Comparison of ENCODE assay signal across 8 cellular contexts in the genomic region with DNA sequence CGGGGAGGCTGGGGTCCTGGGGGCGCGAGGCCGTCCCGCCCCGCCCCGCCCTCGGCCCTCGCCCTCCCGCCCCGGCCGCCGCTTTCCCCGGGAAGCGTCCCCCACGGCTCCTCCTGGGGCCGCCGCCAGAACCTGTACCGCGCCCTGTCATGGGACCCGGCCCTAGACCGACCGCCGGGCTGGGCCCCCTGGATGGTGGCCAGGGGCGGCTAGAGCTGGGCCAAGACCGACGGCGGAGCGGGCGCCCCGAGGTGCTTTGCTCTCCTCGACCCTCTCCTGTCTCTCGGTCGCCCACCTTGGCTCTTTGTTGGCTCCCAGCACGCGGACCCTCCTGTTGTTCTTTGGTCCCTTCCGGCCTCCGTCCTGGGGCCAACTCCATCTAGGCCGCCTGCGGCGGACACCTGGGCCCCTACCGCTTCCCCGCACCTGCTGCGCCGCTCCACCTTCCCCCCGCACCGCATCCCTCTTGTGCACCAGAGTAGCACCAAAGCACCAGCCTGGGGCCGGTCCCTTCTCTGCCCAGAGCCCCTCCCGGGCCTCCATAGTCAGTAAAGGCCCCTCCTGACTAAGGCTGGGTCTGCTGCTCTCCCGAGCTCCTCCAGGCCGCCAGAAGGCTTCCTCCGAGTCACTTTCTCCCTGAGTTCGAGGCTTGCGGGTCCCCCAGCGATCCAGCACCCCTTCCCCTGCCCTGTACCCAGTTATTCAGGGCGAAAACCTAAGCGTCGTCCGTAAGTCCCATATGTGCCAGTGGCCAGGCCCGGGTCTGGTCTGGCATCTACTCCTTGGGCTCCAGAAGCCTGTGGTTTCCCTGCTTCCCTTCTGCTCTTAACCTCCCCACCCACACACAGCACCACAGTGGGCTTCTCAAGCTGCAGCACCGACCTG. TPM values are rescaled to one million over a fixed set of nuclear protein-coding genes. Genes with fewer than 3 reads are reported as not detected.
DNase-seq lines count a peak whose midpoint lies in the region; TF ChIP-seq lines count a peak whose summit lies in the region.

No MANE protein-coding gene starts in this region.

- H3K4me3 ChIP-seq in esophagus squamous epithelium: peak overlapping the region; percentile 77 to 89 (median 86)
- H3K4me3 ChIP-seq in retinal pigment epithelial cell (ENCODE audit: low read length): peak overlapping the region; percentile 68

- H3K27ac Mint-ChIP-seq in activated naive CD4-positive, alpha-beta T cell treated with anti-CD3 and anti-CD28 coated beads for 36 hours: peak overlapping the region; percentile 98

- H3K36me3 ChIP-seq in esophagus squamous epithelium: peaks cover 8 to 22% (median 9%) of the 10 kb centered on the region in 3 donors

- H3K27me3 ChIP-seq in esophagus squamous epithelium: no peaks in the 10 kb centered on the region

- CTCF ChIA-PET in activated naive CD4-positive, alpha-beta T cell treated with anti-CD3 and anti-CD28 coated beads for 36 hours (lab: Charles Lee): interaction anchor here (0.8 to 5.9 kb wide), 3 partner anchors 8 to 29 kb away, joined by 3 to 58 read pairs (median 3); no protein-coding TSS in a partner anchor

- H3K27ac ChIP-seq in esophagus squamous epithelium: peak overlapping the region; percentile 55 to 99 (median 94)

- DNase-seq in activated naive CD4-positive, alpha-beta T cell treated with anti-CD3 and anti-CD28 coated beads for 36 hours: peak; percentile 38
- DNase-seq in activated naive CD4-positive, alpha-beta T cell treated with anti-CD3 and anti-CD28 coated beads, Interleukin-2, amount 50 U/mL, for 16 hours: no peak
- DNase-seq in esophagus squamous epithelium (lab: John Stamatoyannopoulos, UW) (no peak), retinal pigment epithelial cell (ENCODE audit: low read depth) (no peak), LoVo (ENCODE audit: low spot score) (no peak), DMS153 (lab: John Stamatoyannopoulos, UW) (no peak), amniotic stem cell (lab: John Stamatoyannopoulos, UW) (no peak)

- no peaks in the 10 kb centered on the region for H3K9me3 Mint-ChIP-seq in activated naive CD4-positive, alpha-beta T cell treated with anti-CD3 and anti-CD28 coated beads for 36 hours

- H3K36me3 Mint-ChIP-seq in activated naive CD4-positive, alpha-beta T cell treated with anti-CD3 and anti-CD28 coated beads for 36 hours (ENCODE audit: low read depth): peaks cover 51% of the 10 kb centered on the region

- H3K4me1 ChIP-seq in esophagus squamous epithelium: peaks cover 54 to 68% (median 55%) of the 10 kb centered on the region in 3 donors

- H3K9me3 ChIP-seq in esophagus squamous epithelium: no peaks in the 10 kb centered on the region

- H3K27me3 Mint-ChIP-seq in activated naive CD4-positive, alpha-beta T cell treated with anti-CD3 and anti-CD28 coated beads for 36 hours (ENCODE audit: low read depth): no peaks in the 10 kb centered on the region

- intact Hi-C loops in activated naive CD4-positive, alpha-beta T cell treated with anti-CD3 and anti-CD28 coated beads for 36 hours (cut with micrococcal nuclease): loop anchor here (1.0 to 10.0 kb wide), 10 partner anchors 10 to 1241 kb away; a partner anchor contains a TSS
- intact Hi-C loops in esophagus squamous epithelium (cut with DNase I): no loop called here

- no peak for TF ChIP-seq CTCF in esophagus squamous epithelium (IDR thresholded peaks at IDR 0.05)
- TF ChIP-seq CTCF in retinal pigment epithelial cell (conservative IDR thresholded peaks at IDR 0.05; ENCODE audit: low read depth, low read length): no peak

- WGBS in esophagus squamous epithelium, 2 donors: 6 to 7% methylated on average over 19 to 20 of the region's 61 CpGs

- peak overlapping the region; percentile 94 for H3K4me3 Mint-ChIP-seq in activated naive CD4-positive, alpha-beta T cell treated with anti-CD3 and anti-CD28 coated beads for 36 hours

- peaks cover 55% of the 10 kb centered on the region for H3K4me1 Mint-ChIP-seq in activated naive CD4-positive, alpha-beta T cell treated with anti-CD3 and anti-CD28 coated beads for 36 hours (ENCODE audit: low read depth)

- TF ChIP-seq POLR2A in esophagus squamous epithelium (IDR thresholded peaks at IDR 0.05): no peak

TF ChIP-seq in PFSK-1, 5 proteins besides CTCF, POLR2A, EP300 and RAD21:
- TF ChIP-seq SIN3A (IDR thresholded peaks at IDR 0.05; ENCODE audit: borderline replicate concordance, insufficient read depth, low read length) (no peak), POLR2AphosphoS5 (IDR thresholded peaks at IDR 0.05; ENCODE audit: low read depth, low read length) (0 out of 2 replicates have a peak, but pooled peaks have one; percentile 8)

RNA-seq across cellular contexts. Expression of a gene that starts 0.6 kb away (rescaled TPM):
- total RNA-seq in activated naive CD4-positive, alpha-beta T cell treated with anti-CD3 and anti-CD28 coated beads for 36 hours: 100 to 1,000 TPM; 246 to 264 TPM
- polyA plus RNA-seq in PFSK-1 (2012; ENCODE audit: insufficient read length, low read depth): 72.0 TPM
- 10 to 100 TPM; 14.9 to 41.3 (median 19.6) TPM for total RNA-seq in esophagus squamous epithelium

RNA-seq across cellular contexts. Expression of a gene that starts 0.8 kb away (rescaled TPM):
- 10 to 100 TPM; 19.0 to 19.8 TPM for total RNA-seq in activated naive CD4-positive, alpha-beta T cell treated with anti-CD3 and anti-CD28 coated beads for 36 hours
- 32.5 TPM for polyA plus RNA-seq in PFSK-1 (2012; ENCODE audit: insufficient read length, low read depth)
- total RNA-seq in esophagus squamous epithelium: 10 to 100 TPM; 30.4 to 47.5 (median 38.3) TPM

RNA-seq across cellular contexts. Expression of a gene that starts 9.8 kb away (rescaled TPM):
- 10 to 100 TPM; 75.4 to 77.1 TPM for total RNA-seq in activated naive CD4-positive, alpha-beta T cell treated with anti-CD3 and anti-CD28 coated beads for 36 hours
- 70.9 TPM for polyA plus RNA-seq in PFSK-1 (2012; ENCODE audit: insufficient read length, low read depth)
- 10 to 100 TPM; 32.4 to 60.1 (median 48.6) TPM for total RNA-seq in esophagus squamous epithelium

RNA-seq across cellular contexts. Expression of a gene that starts 37.8 kb away (rescaled TPM):
- 1 to 10 TPM; 2.6 to 3.0 TPM for total RNA-seq in activated naive CD4-positive, alpha-beta T cell treated with anti-CD3 and anti-CD28 coated beads for 36 hours
- polyA plus RNA-seq in PFSK-1 (2012; ENCODE audit: insufficient read length, low read depth): 1.3 TPM
- 1 to 10 TPM in 1 of 4 donors, under 1 TPM in 3; 0.22 to 2.5 (median 0.47) TPM for total RNA-seq in esophagus squamous epithelium

Comparison
In these comparisons a context has a peak if more than half of its experiments do, and no peak if none do; other contexts are left out.
1. RNA of a gene that starts 0.6 kb away (total RNA-seq): 246 to 264 TPM in activated naive CD4-positive, alpha-beta T cell treated with anti-CD3 and anti-CD28 coated beads for 36 hours; 14.9 to 41.3 TPM in esophagus squamous epithelium; every median in the first group is over 4 times any median in the second.